ENCODE assay signal across 34 cellular contexts in genomic region chr7:74485611-74486010, GRCh38.
"Had no signal": no experiment of that assay in that cellular context is flagged by ENCODE, and none has a peak within 500 bp of the region (broad histone marks: within the 10 kb centered on the region; RNA-seq: fewer than 3 reads in every experiment).

No MANE protein-coding gene starts in this region.

- H3K9me3 ChIP-seq: MG63, SJCRH30 had no signal

- H3K9me3 Mint-ChIP-seq: activated CD4-positive, alpha-beta memory T cell treated with anti-CD3 and anti-CD28 coated beads for 36 hours; activated naive CD4-positive, alpha-beta T cell treated with anti-CD3 and anti-CD28 coated beads, Interleukin-2, amount 10 ng/mL, durations not matched to agents 7 days and 5 days; activated naive CD8-positive, alpha-beta T cell treated with anti-CD3 and anti-CD28 coated beads, Interleukin-2, amount 50 U/mL, for 24 hours; activated T-cell treated with anti-CD3 and anti-CD28 coated beads, Interleukin-2, amount 50 U/mL, for 4 hours; activated T-helper 1 cell treated with anti-CD3 and anti-CD28 coated beads, Interleukin-12 subunit alpha, Interleukin-12 subunit beta, Interleukin-2, Interleukin-4 antibody, amounts not matched to agents 30 ng/mL and 10 ng/mL and 1 ng/mL, durations not matched to agents 14 hours and 24 hours and 36 hours; central memory CD8-positive, alpha-beta T cell; T-helper 1 cell treated with Interleukin-12 subunit alpha and Interleukin-12 subunit beta and Interleukin-4 antibody, amounts not matched to agents 30 μg/mL and 1 μg/mL, for 36 hours; T-helper 2 cell treated with Interferon-gamma antibody and Interleukin-4, amounts not matched to agents 5 μg/mL and 100 μg/mL, for 36 hours; WTC11 had no signal

- H3K27me3 ChIP-seq: cardiac muscle cell, MG63, SJCRH30 had no signal

- H3K4me3 Mint-ChIP-seq: activated CD4-positive, alpha-beta memory T cell treated with anti-CD3 and anti-CD28 coated beads for 36 hours; activated CD4-positive, alpha-beta T cell treated with anti-CD3 and anti-CD28 coated beads for 36 hours; activated naive CD4-positive, alpha-beta T cell treated with anti-CD3 and anti-CD28 coated beads, Interleukin-2, amount 10 ng/mL, durations not matched to agents 7 days and 5 days; activated naive CD8-positive, alpha-beta T cell; activated naive CD8-positive, alpha-beta T cell treated with anti-CD3 and anti-CD28 coated beads, Interleukin-2, amount 50 U/mL, for 24 hours; activated T-cell treated with anti-CD3 and anti-CD28 coated beads, Interleukin-2, amount 50 U/mL, for 4 hours; activated T-helper 1 cell treated with anti-CD3 and anti-CD28 coated beads, Interleukin-12 subunit alpha, Interleukin-12 subunit beta, Interleukin-2, Interleukin-4 antibody, amounts not matched to agents 30 ng/mL and 10 ng/mL and 1 ng/mL, durations not matched to agents 14 hours and 24 hours and 36 hours; central memory CD8-positive, alpha-beta T cell; T-helper 1 cell treated with Interleukin-12 subunit alpha and Interleukin-12 subunit beta and Interleukin-4 antibody, amounts not matched to agents 30 μg/mL and 1 μg/mL, for 36 hours; T-helper 2 cell treated with Interferon-gamma antibody and Interleukin-4, amounts not matched to agents 5 μg/mL and 100 μg/mL, for 36 hours; WTC11 had no signal

- H3K4me2 ChIP-seq: PC-9 had no signal

- H3K36me3 Mint-ChIP-seq: activated CD4-positive, alpha-beta memory T cell treated with anti-CD3 and anti-CD28 coated beads for 36 hours; activated naive CD4-positive, alpha-beta T cell treated with anti-CD3 and anti-CD28 coated beads, Interleukin-2, amount 10 ng/mL, durations not matched to agents 7 days and 5 days; activated naive CD8-positive, alpha-beta T cell had no signal

- H3K4me3 ChIP-seq: cardiac muscle cell, MG63, PC-9, SJCRH30, SK-N-MC had no signal

- ATAC-seq: activated CD4-positive, alpha-beta T cell treated with anti-CD3 and anti-CD28 coated beads for 36 hours; activated CD4-positive, CD25-positive, alpha-beta regulatory T cell treated with anti-CD3 and anti-CD28 coated beads, Interleukin-2, amount 50 U/mL, for 24 hours; activated naive CD8-positive, alpha-beta T cell treated with anti-CD3 and anti-CD28 coated beads, Interleukin-2, amount 50 U/mL, for 24 hours; activated T-cell treated with anti-CD3 and anti-CD28 coated beads, Interleukin-2, amount 50 U/mL, for 4 hours; WTC11 had no signal

- H3K27ac Mint-ChIP-seq: activated CD4-positive, alpha-beta memory T cell treated with anti-CD3 and anti-CD28 coated beads for 36 hours; activated CD4-positive, alpha-beta T cell treated with anti-CD3 and anti-CD28 coated beads for 36 hours; activated naive CD4-positive, alpha-beta T cell treated with anti-CD3 and anti-CD28 coated beads, Interleukin-2, amount 10 ng/mL, durations not matched to agents 7 days and 5 days; activated naive CD8-positive, alpha-beta T cell; activated naive CD8-positive, alpha-beta T cell treated with anti-CD3 and anti-CD28 coated beads, Interleukin-2, amount 50 U/mL, for 24 hours; activated T-helper 1 cell treated with anti-CD3 and anti-CD28 coated beads, Interleukin-12 subunit alpha, Interleukin-12 subunit beta, Interleukin-2, Interleukin-4 antibody, amounts not matched to agents 30 ng/mL and 10 ng/mL and 1 ng/mL, durations not matched to agents 14 hours and 24 hours and 36 hours; T-helper 1 cell treated with Interleukin-12 subunit alpha and Interleukin-12 subunit beta and Interleukin-4 antibody, amounts not matched to agents 30 μg/mL and 1 μg/mL, for 36 hours; T-helper 2 cell treated with Interferon-gamma antibody and Interleukin-4, amounts not matched to agents 5 μg/mL and 100 μg/mL, for 36 hours had no signal

- H3K4me1 Mint-ChIP-seq: activated CD4-positive, alpha-beta T cell treated with anti-CD3 and anti-CD28 coated beads for 36 hours; activated naive CD4-positive, alpha-beta T cell treated with anti-CD3 and anti-CD28 coated beads, Interleukin-2, amount 10 ng/mL, durations not matched to agents 7 days and 5 days; activated naive CD8-positive, alpha-beta T cell treated with anti-CD3 and anti-CD28 coated beads, Interleukin-2, amount 50 U/mL, for 24 hours; central memory CD8-positive, alpha-beta T cell had no signal

- H2AFZ ChIP-seq: PC-9 had no signal

- DNase-seq: activated CD4-positive, alpha-beta memory T cell treated with anti-CD3 and anti-CD28 coated beads for 36 hours; activated CD4-positive, alpha-beta T cell treated with anti-CD3 and anti-CD28 coated beads for 36 hours; activated CD4-positive, alpha-beta T cell treated with anti-CD3 and anti-CD28 coated beads, Interleukin-2, amount 50 U/mL, for 1 hour; activated CD8-positive, alpha-beta memory T cell treated with anti-CD3 and anti-CD28 coated beads, Interleukin-2, amount 50 U/mL, for 4 hours; activated naive CD4-positive, alpha-beta T cell treated with anti-CD3 and anti-CD28 coated beads, Interleukin-2, amount 10 ng/mL, durations not matched to agents 7 days and 5 days; activated naive CD8-positive, alpha-beta T cell treated with anti-CD3 and anti-CD28 coated beads, Interleukin-2, amount 50 U/mL, for 24 hours; activated T-cell treated with anti-CD3 and anti-CD28 coated beads for 4 hours; activated T-cell treated with anti-CD3 and anti-CD28 coated beads, Interleukin-2, amount 50 U/mL, for 4 hours; anterior cingulate cortex; Karpas-422; KBM-7; MG63; NCI-H1092; NCI-H1436 treated with DMSO at 0.1 percent for 48 hours; NCI-H1694 treated with DMSO at 0.1 percent for 48 hours; NCI-H2029 treated with DMSO at 0.1 percent for 48 hours; NCI-H2107; NCI-H2171; NCI-H510A; NCI-H526; NCI-H748 treated with DMSO at 0.1 percent for 48 hours; NK-92 treated with Interleukin-12 subunit alpha and Interleukin-12 subunit beta, amount 100 ng/mL, for 24 hours; PC-9; SHP77 had no signal

- H3K36me3 ChIP-seq: cardiac muscle cell had no signal

- H3K27ac ChIP-seq: PC-9, SK-N-MC had no signal
